8 cellular contexts compared by ENCODE assay signal in the genomic region with DNA sequence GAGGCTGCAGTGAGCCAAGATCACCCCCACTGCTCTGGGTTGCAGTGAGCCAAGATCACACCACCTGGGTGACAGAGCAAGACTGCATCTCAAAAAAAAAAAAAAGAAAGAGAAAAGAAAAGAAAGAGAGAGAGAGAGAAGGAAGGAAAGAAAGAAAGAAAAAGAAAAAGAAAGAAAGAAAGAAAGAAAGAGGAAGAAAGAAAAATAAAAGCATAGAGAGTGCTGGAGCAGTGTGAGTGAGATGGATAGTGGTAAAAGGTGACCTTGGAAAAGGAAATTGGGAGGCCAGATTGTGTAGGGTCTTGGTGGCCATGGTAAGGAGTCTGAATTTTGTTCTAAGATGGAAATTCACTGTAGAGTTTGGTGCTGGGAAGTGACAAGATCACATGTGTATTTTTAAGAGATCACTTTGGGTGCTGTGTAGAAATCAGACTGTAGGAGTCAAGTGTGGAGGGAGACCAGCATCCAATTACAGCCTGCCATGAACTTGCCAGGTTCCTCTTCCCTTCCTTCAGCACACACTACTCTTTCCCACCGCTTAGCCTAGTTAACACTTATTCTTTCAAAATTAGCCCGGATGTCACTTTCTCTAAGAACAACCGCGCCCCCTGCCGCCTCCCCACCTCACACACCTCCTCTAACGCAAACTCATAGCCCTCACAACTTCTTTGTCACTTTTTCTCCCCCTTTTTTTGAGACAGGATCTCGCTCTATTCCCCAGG. TPM values are rescaled to one million over a fixed set of nuclear protein-coding genes. Genes with fewer than 3 reads are reported as not detected.
DNase-seq lines count a peak whose midpoint lies in the region; ATAC-seq and TF ChIP-seq lines count a peak whose summit lies in the region.

No MANE protein-coding gene starts in this region.

- peaks cover 22% of the 10 kb centered on the region for H3K36me3 ChIP-seq in DOHH2 (ENCODE audit: control insufficient read depth, low read length)

- H3K9me3 ChIP-seq in DOHH2 (ENCODE audit: control insufficient read depth, insufficient read depth, low read length) = no peaks in the 10 kb centered on the region

- peak; percentile 66 for DNase-seq in HuH-7 (ENCODE audit: low spot score)
- DNase-seq in NOMO-1 treated with dmso at 0.1 percent for 144 hours (lab: John Stamatoyannopoulos, UW; ENCODE audit: unreplicated experiment) = peak; percentile 94
- peak; percentile 96 for DNase-seq in activated CD8-positive, alpha-beta memory T cell treated with anti-CD3 and anti-CD28 coated beads, Interleukin-2, amount 50 U/mL, for 4 hours
- DNase-seq in epithelial cell of prostate (ENCODE audit: low read depth, low spot score) = no peak
- peak; percentile 71 for DNase-seq in mucosa of gallbladder (ENCODE audit: low spot score)
- peak; percentile 68 to 90 for DNase-seq in stimulated activated CD8-positive, alpha-beta memory T cell treated with anti-CD3 and anti-CD28 coated beads, Interleukin-4, amount 100 ng/mL, for 1 hour (ENCODE audit: low read depth in 2 of 2, low spot score in 1 of 2)

- peak overlapping the region; percentile 92 for H3K4me2 ChIP-seq in DOHH2 (ENCODE audit: low read length)

- no peaks in the 10 kb centered on the region for H3K27me3 ChIP-seq in DOHH2 (ENCODE audit: control insufficient read depth, low read length)

- H3F3A ChIP-seq in DOHH2 (ENCODE audit: control insufficient read depth, insufficient read depth) = peaks cover 44% of the 10 kb centered on the region

- H3K27ac ChIP-seq in DOHH2 (ENCODE audit: low read depth, low read length) (peak overlapping the region; percentile 91), epithelial cell of prostate (peak overlapping the region; percentile 97)

- no peaks in the 10 kb centered on the region for H4K20me1 ChIP-seq in DOHH2 (ENCODE audit: control insufficient read depth, insufficient read depth, low read depth, low read length)

- H3K79me2 ChIP-seq in DOHH2 (ENCODE audit: control insufficient read depth, low read length) = peaks cover 38% of the 10 kb centered on the region

- peak overlapping the region; percentile 98 for H3K4me3 ChIP-seq in DOHH2 (ENCODE audit: low read length)

- TF ChIP-seq CTCF in DOHH2 (IDR thresholded peaks at IDR 0.05; ENCODE audit: low read depth, low read length, poor library complexity, severe bottlenecking) = peak; percentile 83

- peaks cover 61% of the 10 kb centered on the region for H3K4me1 ChIP-seq in DOHH2 (ENCODE audit: control insufficient read depth, low read length)

- H3K9me2 ChIP-seq in DOHH2 (replicated peaks; ENCODE audit: control insufficient read depth, low read length) = no peaks in the 10 kb centered on the region

- no peak for ATAC-seq in HG03520 (IDR thresholded peaks at IDR 0.05; ENCODE audit: unreplicated experiment)

RNA-seq across cellular contexts. Expression of a gene that starts 17.9 kb away (rescaled TPM):
- 31.3 TPM for total RNA-seq in mucosa of gallbladder

RNA-seq across cellular contexts. Expression of a gene that starts 18.7 kb away (rescaled TPM):
- total RNA-seq in mucosa of gallbladder = 43.1 TPM

RNA-seq across cellular contexts. Expression of a gene that starts 28.9 kb away (rescaled TPM):
- total RNA-seq in mucosa of gallbladder = 49.0 TPM

RNA-seq across cellular contexts. Expression of a gene that starts 35.8 kb away (rescaled TPM):
- 68.6 TPM for total RNA-seq in mucosa of gallbladder

RNA-seq across cellular contexts. Expression of a gene that starts 47.0 kb away (rescaled TPM):
- total RNA-seq in mucosa of gallbladder = 73.7 TPM
